7 cellular contexts compared by ENCODE assay signal in genomic region chrX:71533514-71533849, GRCh38. TPM values are rescaled to one million over a fixed set of nuclear protein-coding genes. Genes with fewer than 3 reads are reported as not detected.
DNase-seq lines count a peak whose midpoint lies in the region; ATAC-seq lines count a peak whose summit lies in the region.

No MANE protein-coding gene starts in this region.

- H3K9me3 ChIP-seq in HUES64 (ENCODE audit: insufficient read depth, low read depth, low read length), result no peaks in the 10 kb centered on the region
- peaks cover 7% of the 10 kb centered on the region for H3K9me3 ChIP-seq in iPS-18c (ENCODE audit: control insufficient read depth, insufficient read depth, low read length)
- H3K9me3 ChIP-seq in stomach smooth muscle (ENCODE audit: control insufficient read depth in 2 of 2, low read length in 2 of 2), result no peaks in the 10 kb centered on the region

- peak overlapping the region; percentile 61 for H3K27ac ChIP-seq in HUES64 (ENCODE audit: low read depth, low read length)
- peak overlapping the region; percentile 85 for H3K27ac ChIP-seq in stomach smooth muscle (ENCODE audit: low read length)

- H3K9ac ChIP-seq in HUES64 (ENCODE audit: low read depth, low read length) (peak overlapping the region; percentile 95), stomach smooth muscle (ENCODE audit: low read length in 2 of 2) (peak overlapping the region; percentile 86 to 96)

- no peak for DNase-seq in RKO (ENCODE audit: low spot score)
- no peak for DNase-seq in DMS53 (lab: John Stamatoyannopoulos, UW)

- H3K4me1 Mint-ChIP-seq in activated naive CD8-positive, alpha-beta T cell (ENCODE audit: low read depth), result peaks cover 24% of the 10 kb centered on the region

- 0% methylated on average over 12 of the region's 12 CpGs for whole genome bisulfite sequencing in HUES64

- H3K36me3 ChIP-seq in HUES64 (ENCODE audit: insufficient read depth, low read length) (peaks cover 16% of the 10 kb centered on the region), stomach smooth muscle (ENCODE audit: control insufficient read depth in 2 of 2, insufficient read depth in 2 of 2, low read length in 2 of 2) (peaks cover 0 to 4% of the 10 kb centered on the region in 2 donors)

- H3K27me3 ChIP-seq in HUES64 (ENCODE audit: insufficient read depth, low read length) (no peaks in the 10 kb centered on the region), stomach smooth muscle (ENCODE audit: control insufficient read depth in 1 of 2, insufficient read depth in 2 of 2, low read length in 2 of 2) (peaks cover 0 to 4% of the 10 kb centered on the region in 2 donors)

- H3K27ac Mint-ChIP-seq in activated naive CD8-positive, alpha-beta T cell, result peak overlapping the region; percentile 95

- H3K4me1 ChIP-seq in HUES64 (ENCODE audit: insufficient read depth, low read length), result peaks cover 6% of the 10 kb centered on the region; the same call in 1 of the 2 replicates
- no peaks in the 10 kb centered on the region for H3K4me1 ChIP-seq in stomach smooth muscle (ENCODE audit: control insufficient read depth, insufficient read depth, low read length)

- no peaks in the 10 kb centered on the region for H3K27me3 Mint-ChIP-seq in activated naive CD8-positive, alpha-beta T cell

- no peak for ATAC-seq in GM19035 (IDR thresholded peaks at IDR 0.05; ENCODE audit: unreplicated experiment)

- peak overlapping the region; percentile 71 for H3K4me3 ChIP-seq in HUES64 (ENCODE audit: low read length)
- H3K4me3 ChIP-seq in iPS-18c (ENCODE audit: insufficient read depth, low read depth, low read length), result peak overlapping the region; percentile 72
- peak overlapping the region; percentile 91 to 93 for H3K4me3 ChIP-seq in stomach smooth muscle (ENCODE audit: low read length in 2 of 2)

- H3K36me3 Mint-ChIP-seq in activated naive CD8-positive, alpha-beta T cell, result peaks cover 6% of the 10 kb centered on the region

- H3K9me3 Mint-ChIP-seq in activated naive CD8-positive, alpha-beta T cell (ENCODE audit: low read depth), result no peaks in the 10 kb centered on the region

- peak overlapping the region; percentile 93 for H3K4me3 Mint-ChIP-seq in activated naive CD8-positive, alpha-beta T cell

RNA-seq across cellular contexts. Expression of gene OGT, which starts 0.6 kb away (rescaled TPM):
- 47.5 TPM for polyA plus RNA-seq in HUES64 (2013, experiment 1 of 2)
- 50.8 TPM for polyA plus RNA-seq in HUES64 (2013, experiment 2 of 2)

RNA-seq across cellular contexts. Expression of gene GCNA, which starts 44.8 kb away (rescaled TPM):
- 1.4 TPM for polyA plus RNA-seq in HUES64 (2013, experiment 1 of 2)
- polyA plus RNA-seq in HUES64 (2013, experiment 2 of 2), result 0.57 TPM
